Comparison of ENCODE assay signal across 9 cellular contexts in the genomic region with DNA sequence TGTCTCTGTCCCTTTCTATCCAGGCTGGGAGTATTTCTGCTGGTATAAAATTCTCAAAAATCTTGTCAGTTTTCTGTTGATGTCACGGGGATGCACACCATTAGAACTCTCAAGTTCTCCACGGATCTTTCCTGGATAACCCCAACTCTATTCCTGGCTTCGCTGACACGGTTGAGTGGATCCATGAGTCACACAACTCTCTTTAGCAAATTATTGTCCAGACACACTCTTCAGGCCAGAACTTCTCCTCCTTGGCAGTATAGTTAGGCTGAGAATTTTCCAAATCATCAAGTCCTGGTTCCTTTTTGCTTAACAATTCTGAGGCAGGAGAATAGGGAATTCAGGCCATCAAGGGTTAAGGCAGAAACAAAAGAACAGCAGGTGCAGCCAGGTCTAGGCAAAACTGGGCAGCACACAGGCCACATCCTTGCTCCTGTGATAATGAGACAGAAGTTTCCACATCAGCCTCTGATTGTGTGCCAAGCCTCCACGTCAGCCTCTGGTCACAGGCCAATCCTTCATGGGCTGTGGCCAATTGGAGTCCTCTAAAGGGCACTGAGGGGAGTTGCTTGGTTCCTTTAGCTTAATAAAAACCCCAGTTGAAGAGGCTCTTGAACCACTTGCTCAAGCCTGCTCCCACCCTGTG. TPM values are rescaled to one million over a fixed set of nuclear protein-coding genes. Genes with fewer than 3 reads are reported as not detected.
DNase-seq lines count a peak whose midpoint lies in the region; ATAC-seq, FAIRE-seq and TF ChIP-seq lines count a peak whose summit lies in the region.
"Had no signal": no experiment of that assay in that cellular context is flagged by ENCODE, and none has a peak within 500 bp of the region (broad histone marks: within the 10 kb centered on the region; RNA-seq: fewer than 3 reads in every experiment).

No MANE protein-coding gene starts in this region.

- no peak for TF ChIP-seq CTCF in pancreas (IDR thresholded peaks at IDR 0.05)

- no peak overlapping the region for H3K4me3 ChIP-seq in pancreas

- intact Hi-C loops in pancreas (cut with DNase I), result no loop called here

- FAIRE-seq in frontal cortex (lab: Jason Lieb, UNC) (no peak), pancreas (lab: Jason Lieb, UNC) (no peak)

- no peaks in the 10 kb centered on the region for H3K36me3 ChIP-seq in pancreas

- DNase-seq in NCI-H2227 (lab: John Stamatoyannopoulos, UW; ENCODE audit: unreplicated experiment) (peak; percentile 14), NCI-H2227 treated with DMSO at 0.1 percent for 48 hours (lab: John Stamatoyannopoulos, UW) (no peak), SW480 (ENCODE audit: low spot score) (peak; percentile 25), frontal cortex (ENCODE audit: low spot score in 2 of 2) (peak; percentile 39 to 61), pancreas (peak; percentile 84 to 96 (median 92)), NCI-H748 treated with DMSO at 0.1 percent for 48 hours (lab: John Stamatoyannopoulos, UW) (no peak), COR-L47 (lab: John Stamatoyannopoulos, UW) (no peak)
- DNase-seq: CD4-positive, CD25-positive, alpha-beta regulatory T cell had no signal

- H3K27ac ChIP-seq in pancreas, result peak overlapping the region; percentile 38 to 75 (median 62)

- H3K4me1 ChIP-seq in pancreas, result peaks cover 9 to 12% (median 12%) of the 10 kb centered on the region in 3 donors

- 23 to 29% methylated on average over 5 of the region's 5 CpGs for WGBS in pancreas, 2 donors

- no peaks in the 10 kb centered on the region for H3K9me3 ChIP-seq in pancreas

- ATAC-seq in pancreas (peak; percentile 90 to 94 (median 94)), HG03342 (IDR thresholded peaks at IDR 0.05; ENCODE audit: unreplicated experiment) (no peak)

- H3K27me3 ChIP-seq in pancreas, result no peaks in the 10 kb centered on the region

RNA-seq across cellular contexts. Expression of a gene that starts 5.7 kb away (rescaled TPM):
- total RNA-seq in frontal cortex (115 TPM), pancreas (10 to 100 TPM; 42.3 to 64.4 (median 53.4) TPM)
- 10 to 100 TPM; 41.4 to 59.0 TPM for polyA plus RNA-seq in pancreas

Comparison
In these comparisons a context has a peak if more than half of its experiments do, and no peak if none do; other contexts are left out.
1. DNase-seq: peak in NCI-H2227 (single experiment), SW480 (single experiment), frontal cortex (2 of 2) and pancreas (6 of 6); none in NCI-H2227 treated with DMSO at 0.1 percent for 48 hours (single experiment), NCI-H748 treated with DMSO at 0.1 percent for 48 hours (single experiment) and COR-L47 (single experiment).